In genomic region chr18:27645929-27646328, GRCh38 we compare ENCODE assay signal across 18 cellular contexts.
A peak's percentile ranks its signal among the peaks of the same experiment; 100 is the strongest.
DNase-seq lines count a peak whose midpoint lies in the region; ATAC-seq and TF ChIP-seq lines count a peak whose summit lies in the region.
"Had no signal": no experiment of that assay in that cellular context is flagged by ENCODE, and none has a peak within 500 bp of the region (broad histone marks: within the 10 kb centered on the region; RNA-seq: fewer than 3 reads in every experiment).

No MANE protein-coding gene starts in this region.

- no peaks in the 10 kb centered on the region for H3F3A ChIP-seq in SK-N-SH (replicated peaks; ENCODE audit: insufficient read depth)

- no peak overlapping the region for H3K56ac ChIP-seq in IMR-90 (ENCODE audit: extremely low read depth, insufficient read depth, low read length)

- H2AFZ ChIP-seq in ACC112 (ENCODE audit: low read length, unreplicated experiment): peak overlapping the region; percentile 80
- H2AFZ ChIP-seq in IMR-90 (replicated peaks; ENCODE audit: low read length, poor library complexity): no peak overlapping the region
- no peak overlapping the region for H2AFZ ChIP-seq in SK-N-SH (ENCODE audit: low read depth)
- H2AFZ ChIP-seq: GM23248 had no signal

- H4K91ac ChIP-seq in IMR-90 (ENCODE audit: insufficient read depth, low read depth, low read length): no peak overlapping the region

- H3K79me2 ChIP-seq in ACC112 (ENCODE audit: control insufficient read depth, insufficient read depth, low read length, unreplicated experiment) (no peaks in the 10 kb centered on the region), SK-N-SH (ENCODE audit: insufficient read depth) (no peaks in the 10 kb centered on the region)

- no peak overlapping the region for H3K9ac ChIP-seq in IMR-90 (ENCODE audit: low read depth, low read length)
- no peak overlapping the region for H3K9ac ChIP-seq in SK-N-SH
- H3K9ac ChIP-seq: GM23248 had no signal

- POLR2A ChIA-PET in IMR-90 (lab: Charles Lee; ENCODE audit: unreplicated experiment): no interaction called here
- POLR2A ChIA-PET in SK-N-SH (lab: Yijun Ruan, JAX): no interaction called here

- H3K9me3 ChIP-seq in IMR-90 (ENCODE audit: control insufficient read depth, insufficient read depth, low read length) (no peaks in the 10 kb centered on the region), BE2C (no peaks in the 10 kb centered on the region), Peyer's patch (no peaks in the 10 kb centered on the region), SK-N-SH (no peaks in the 10 kb centered on the region)

- H2AK9ac ChIP-seq in IMR-90 (replicated peaks; ENCODE audit: low read depth, low read length, poor library complexity): no peak overlapping the region

- no peak overlapping the region for H2BK5ac ChIP-seq in IMR-90 (ENCODE audit: low read depth, low read length, poor library complexity, severe bottlenecking)

- no TSS peak for BruUV-seq in IMR-90 (replicated peaks; lab: Mats Ljungman, UMichigan)

- no peak overlapping the region for H3K27ac ChIP-seq in ACC112 (ENCODE audit: low read depth, low read length)
- H3K27ac ChIP-seq in IMR-90 (ENCODE audit: insufficient read depth, low read length): no peak overlapping the region
- no peak overlapping the region for H3K27ac ChIP-seq in Peyer's patch
- H3K27ac ChIP-seq in SK-N-SH (ENCODE audit: low read depth in 2 of 2, low read length in 1 of 2): no peak overlapping the region
- H3K27ac ChIP-seq: GM23248 had no signal

- H3K79me1 ChIP-seq in IMR-90 (ENCODE audit: low read depth in 1 of 2, low read length in 2 of 2): no peaks in the 10 kb centered on the region

- no peak overlapping the region for H2BK120ac ChIP-seq in IMR-90 (ENCODE audit: low read depth, low read length)

- H3K4ac ChIP-seq in IMR-90 (ENCODE audit: low read depth, low read length): no peak overlapping the region

- no peak overlapping the region for H2BK15ac ChIP-seq in IMR-90 (ENCODE audit: low read depth, low read length)

- H3K4me2 ChIP-seq in IMR-90 (ENCODE audit: low read depth, low read length) (no peak overlapping the region), SK-N-SH (no peak overlapping the region)

- intact Hi-C loops in IMR-90 (cut with micrococcal nuclease): loop anchor here (10.0 kb wide), 1 partner anchor 61 kb away; no protein-coding TSS in a partner anchor

- no peak overlapping the region for H4K8ac ChIP-seq in IMR-90 (ENCODE audit: low read depth in 2 of 2, low read length in 2 of 2)

- no peak overlapping the region for H2BK20ac ChIP-seq in IMR-90 (ENCODE audit: low read depth, low read length)

- no peak for TF ChIP-seq RAD21 in IMR-90 (IDR thresholded peaks at IDR 0.05; ENCODE audit: low read length)
- no peak for TF ChIP-seq RAD21 in SK-N-SH (IDR thresholded peaks at IDR 0.05; ENCODE audit: low read length)

- no peak overlapping the region for H2AK5ac ChIP-seq in IMR-90 (ENCODE audit: low read depth, low read length)

- no peak for DNase-seq in IMR-90
- DNase-seq in astrocyte of the spinal cord (ENCODE audit: low read depth, low spot score): peak; percentile 5
- peak; percentile 6 for DNase-seq in iris pigment epithelial cell (ENCODE audit: low read depth)
- no peak for DNase-seq in BE2C
- DNase-seq in Peyer's patch: no peak
- DNase-seq in SK-N-SH: no peak
- DNase-seq: CD8-positive, alpha-beta T cell; DND-41; GM23248; MM.1S; NCI-H1105 treated with DMSO at 0.1 percent for 48 hours; NCI-H187; NCI-H345; NCI-H526; NK-92 treated with Interleukin-12 subunit alpha and Interleukin-12 subunit beta, amount 100 ng/mL, for 24 hours had no signal

- H3K4me3 ChIP-seq in ACC112 (ENCODE audit: low read depth, low read length) (no peak overlapping the region), IMR-90 (ENCODE audit: insufficient read depth, low read depth, low read length) (no peak overlapping the region), astrocyte of the spinal cord (ENCODE audit: low read depth, low read length) (no peak overlapping the region), BE2C (ENCODE audit: low read depth, low read length) (no peak overlapping the region), Peyer's patch (no peak overlapping the region), SK-N-SH (ENCODE audit: low read depth in 2 of 2, low read length in 1 of 2) (no peak overlapping the region)
- H3K4me3 ChIP-seq: GM12878, GM23248 had no signal

- TF ChIP-seq POLR2A in IMR-90 (IDR thresholded peaks at IDR 0.05; ENCODE audit: low read depth, low read length): no peak
- no peak for TF ChIP-seq POLR2A in Peyer's patch (IDR thresholded peaks at IDR 0.05)

- H3K9me1 ChIP-seq in IMR-90 (ENCODE audit: insufficient read depth, low read length): no peaks in the 10 kb centered on the region

- in situ Hi-C loops in IMR-90 (cut with MboI; ENCODE audit: low sequenced_read_pairs): no loop called here
- in situ Hi-C loops in astrocyte of the spinal cord (cut with HindIII; ENCODE audit: low sequenced_read_pairs): no loop called here

- H3K18ac ChIP-seq in IMR-90 (ENCODE audit: low read depth, low read length): no peak overlapping the region

- no peak overlapping the region for H4K5ac ChIP-seq in IMR-90 (ENCODE audit: low read depth, low read length)

- no CpG with 5 or more reads among the region's 1 CpG for WGBS in IMR-90 (ENCODE audit: extremely low coverage in 2 of 2, insufficient read length in 1 of 2), 2 experiments
- 21% methylated on average over 1 of the region's 1 CpG for WGBS in SK-N-SH (ENCODE audit: low lambda C conversion rate)

- H4K20me1 ChIP-seq in IMR-90 (ENCODE audit: insufficient read depth, low read length) (no peaks in the 10 kb centered on the region), SK-N-SH (ENCODE audit: insufficient read depth) (no peaks in the 10 kb centered on the region)

- TF ChIP-seq EP300 in SK-N-SH (IDR thresholded peaks at IDR 0.05; ENCODE audit: borderline replicate concordance in 1 of 2, low read depth in 1 of 2, low read length in 1 of 2): no peak

- H3K27me3 ChIP-seq in ACC112 (ENCODE audit: insufficient read depth, low read length): no peaks in the 10 kb centered on the region
- H3K27me3 ChIP-seq in IMR-90 (ENCODE audit: control insufficient read depth, insufficient read depth, low read length): no peaks in the 10 kb centered on the region
- no peaks in the 10 kb centered on the region for H3K27me3 ChIP-seq in BE2C
- no peaks in the 10 kb centered on the region for H3K27me3 ChIP-seq in Peyer's patch
- no peaks in the 10 kb centered on the region for H3K27me3 ChIP-seq in SK-N-SH (ENCODE audit: insufficient read depth)

- dilution Hi-C loops in IMR-90 (cut with HindIII; ENCODE audit: low sequenced_read_pairs, unreplicated experiment): no loop called here

- no peaks in the 10 kb centered on the region for H3K9me2 ChIP-seq in SK-N-SH

- no peaks in the 10 kb centered on the region for H3K4me1 ChIP-seq in ACC112 (ENCODE audit: control insufficient read depth, insufficient read depth, low read length, unreplicated experiment)
- no peaks in the 10 kb centered on the region for H3K4me1 ChIP-seq in IMR-90 (ENCODE audit: control insufficient read depth, insufficient read depth, low read length)
- H3K4me1 ChIP-seq in BE2C: no peaks in the 10 kb centered on the region
- H3K4me1 ChIP-seq in Peyer's patch: no peaks in the 10 kb centered on the region
- no peaks in the 10 kb centered on the region for H3K4me1 ChIP-seq in SK-N-SH (ENCODE audit: control insufficient read depth in 1 of 2, insufficient read depth in 2 of 2, low read depth in 1 of 2, low read length in 1 of 2)

- TF ChIP-seq CTCF in IMR-90 (conservative IDR thresholded peaks at IDR 0.05; ENCODE audit: low read depth, low read length) (no peak), astrocyte of the spinal cord (IDR thresholded peaks at IDR 0.05; ENCODE audit: low read depth, low read length) (no peak), BE2C (IDR thresholded peaks at IDR 0.05; ENCODE audit: low read depth, low read length) (no peak), Peyer's patch (IDR thresholded peaks at IDR 0.05) (no peak), SK-N-SH (IDR thresholded peaks at IDR 0.05) (no peak)

- no peak for ATAC-seq in IMR-90 (ENCODE audit: low read depth)
- no peak for ATAC-seq in GM19023 (IDR thresholded peaks at IDR 0.05; ENCODE audit: unreplicated experiment)
- ATAC-seq: CD8-positive, alpha-beta T cell; GM12878 had no signal

- CTCF ChIA-PET in IMR-90 (lab: Yijun Ruan, JAX): no interaction called here
- CTCF ChIA-PET in SK-N-SH (lab: Yijun Ruan, JAX): no interaction called here

- no peak overlapping the region for H3K23ac ChIP-seq in IMR-90 (ENCODE audit: low read depth, low read length)

- no peaks in the 10 kb centered on the region for H3K36me3 ChIP-seq in ACC112 (ENCODE audit: insufficient read depth, low read length)
- no peaks in the 10 kb centered on the region for H3K36me3 ChIP-seq in IMR-90 (ENCODE audit: control insufficient read depth, insufficient read depth, low read length)
- no peaks in the 10 kb centered on the region for H3K36me3 ChIP-seq in BE2C
- no peaks in the 10 kb centered on the region for H3K36me3 ChIP-seq in Peyer's patch
- no peaks in the 10 kb centered on the region for H3K36me3 ChIP-seq in SK-N-SH (replicated peaks in 1 of 2; ENCODE audit: control insufficient read depth in 1 of 2, insufficient read depth in 2 of 2, low read length in 1 of 2)

- H3K14ac ChIP-seq in IMR-90 (replicated peaks; ENCODE audit: low read depth, low read length): no peak overlapping the region

TF ChIP-seq in IMR-90, 13 proteins besides CTCF, POLR2A, EP300 and RAD21 (continues in another document):
- no peak for TF ChIP-seq CHD1 (IDR thresholded peaks at IDR 0.05; ENCODE audit: low read depth, low read length)
- TF ChIP-seq MAZ (IDR thresholded peaks at IDR 0.05; ENCODE audit: borderline replicate concordance, low read depth, low read length): no peak

TF ChIP-seq in SK-N-SH, 30 proteins besides CTCF, POLR2A, EP300 and RAD21:
- TF ChIP-seq MEF2A (IDR thresholded peaks at IDR 0.05; ENCODE audit: borderline replicate concordance, low read depth) (no peak), GATA2 (CRISPR knock-in tag; IDR thresholded peaks at IDR 0.05) (no peak), TEAD4 (IDR thresholded peaks at IDR 0.05; ENCODE audit: borderline replicate concordance, insufficient read depth) (no peak), YY1 (IDR thresholded peaks at IDR 0.05; ENCODE audit: low read depth) (no peak)

Comparison
In these comparisons a context has a peak if more than half of its experiments do, and no peak if none do; other contexts are left out.
1. DNase-seq: peak in astrocyte of the spinal cord (single experiment) and iris pigment epithelial cell (single experiment); none in IMR-90 (single experiment), BE2C (single experiment), Peyer's patch (0 of 3) and SK-N-SH (single experiment).